ENCODE assay signal across 9 cellular contexts in genomic region chr3:142447308-142447851, GRCh38. TPM values are rescaled to one million over a fixed set of nuclear protein-coding genes. Genes with fewer than 3 reads are reported as not detected.
A peak's percentile ranks its signal among the peaks of the same experiment; 100 is the strongest.
DNase-seq lines count a peak whose midpoint lies in the region; ATAC-seq, FAIRE-seq and TF ChIP-seq lines count a peak whose summit lies in the region.
"Had no signal": no experiment of that assay in that cellular context is flagged by ENCODE, and none has a peak within 500 bp of the region (broad histone marks: within the 10 kb centered on the region; RNA-seq: fewer than 3 reads in every experiment).

No MANE protein-coding gene starts in this region.

- H3K27ac ChIP-seq in CD4-positive, CD25-positive, alpha-beta regulatory T cell (ENCODE audit: insufficient read depth, low read length, poor library complexity, severe bottlenecking), result peak overlapping the region; percentile 98
- H3K27ac ChIP-seq in cardiac muscle cell, result peak overlapping the region; percentile 99
- H3K27ac ChIP-seq in trophoblast cell (ENCODE audit: low read depth, low read length), result peak overlapping the region; percentile 35

- H3K27me3 Mint-ChIP-seq in CD4-positive, CD25-positive, alpha-beta regulatory T cell, result no peaks in the 10 kb centered on the region
- no peaks in the 10 kb centered on the region for H3K27me3 Mint-ChIP-seq in activated naive CD8-positive, alpha-beta T cell treated with anti-CD3 and anti-CD28 coated beads, Interleukin-2, amount 50 U/mL, for 24 hours

- H3K9ac ChIP-seq in trophoblast cell (ENCODE audit: low read length), result peak overlapping the region; percentile 89

- H3K18ac ChIP-seq in trophoblast cell (ENCODE audit: low read length), result peak overlapping the region; percentile 99

- no peak for FAIRE-seq in urothelium cell line (lab: Jason Lieb, UNC)
- FAIRE-seq: endometrium had no signal

- no peaks in the 10 kb centered on the region for H3K27me3 ChIP-seq in CD4-positive, CD25-positive, alpha-beta regulatory T cell (ENCODE audit: control insufficient read depth, insufficient read depth, low read length)
- H3K27me3 ChIP-seq in cardiac muscle cell, result no peaks in the 10 kb centered on the region
- no peaks in the 10 kb centered on the region for H3K27me3 ChIP-seq in trophoblast cell (ENCODE audit: insufficient read depth, low read length)

- peaks cover 35 to 57% (median 48%) of the 10 kb centered on the region in 4 donors for H3K4me1 Mint-ChIP-seq in CD4-positive, CD25-positive, alpha-beta regulatory T cell
- H3K4me1 Mint-ChIP-seq in activated naive CD8-positive, alpha-beta T cell treated with anti-CD3 and anti-CD28 coated beads, Interleukin-2, amount 50 U/mL, for 24 hours, result peaks cover 51% of the 10 kb centered on the region

- H3K4me3 ChIP-seq in CD4-positive, CD25-positive, alpha-beta regulatory T cell (ENCODE audit: low read depth, low read length), result peak overlapping the region; percentile 99
- peak overlapping the region; percentile 99 for H3K4me3 ChIP-seq in cardiac muscle cell
- H3K4me3 ChIP-seq in trophoblast cell (ENCODE audit: low read depth, low read length), result peak overlapping the region; percentile 91

- peak overlapping the region; percentile 79 for H3K4me2 ChIP-seq in trophoblast cell (ENCODE audit: low read length)

- H2BK12ac ChIP-seq in trophoblast cell (ENCODE audit: low read length), result no peak overlapping the region

- peaks cover 42% of the 10 kb centered on the region for H3K4me1 ChIP-seq in CD4-positive, CD25-positive, alpha-beta regulatory T cell (ENCODE audit: control insufficient read depth, insufficient read depth, low read length, poor library complexity, severe bottlenecking)
- H3K4me1 ChIP-seq in cardiac muscle cell (ENCODE audit: low read depth) (peaks cover 17% of the 10 kb centered on the region), trophoblast cell (ENCODE audit: control insufficient read depth in 1 of 2, insufficient read depth in 2 of 2, low read length in 2 of 2) (peaks cover 0 to 2% of the 10 kb centered on the region in 2 experiments)

- no peaks in the 10 kb centered on the region for H3K9me3 ChIP-seq in CD4-positive, CD25-positive, alpha-beta regulatory T cell (ENCODE audit: control insufficient read depth in 2 of 2, low read length in 2 of 2)
- H3K9me3 ChIP-seq in cardiac muscle cell (ENCODE audit: low read depth), result no peaks in the 10 kb centered on the region
- no peaks in the 10 kb centered on the region for H3K9me3 ChIP-seq in trophoblast cell (ENCODE audit: insufficient read depth, low read depth, low read length)

- no CpG with 5 or more reads among the region's 35 CpGs for WGBS in trophoblast cell (ENCODE audit: extremely low coverage, insufficient coverage, insufficient read length)

- H3K4me3 Mint-ChIP-seq in CD4-positive, CD25-positive, alpha-beta regulatory T cell, result peak overlapping the region; percentile 92 to 99 (median 99)
- peak overlapping the region; percentile 99 for H3K4me3 Mint-ChIP-seq in activated naive CD8-positive, alpha-beta T cell treated with anti-CD3 and anti-CD28 coated beads, Interleukin-2, amount 50 U/mL, for 24 hours

- H3K27ac Mint-ChIP-seq in CD4-positive, CD25-positive, alpha-beta regulatory T cell, result peak overlapping the region; percentile 98 to 100 (median 100)
- H3K27ac Mint-ChIP-seq in activated naive CD8-positive, alpha-beta T cell treated with anti-CD3 and anti-CD28 coated beads, Interleukin-2, amount 50 U/mL, for 24 hours, result peak overlapping the region; percentile 99

- H4K91ac ChIP-seq in trophoblast cell (ENCODE audit: low read depth, low read length), result peak overlapping the region; percentile 82

- peak; percentile 30 to 67 (median 53) for DNase-seq in CD4-positive, CD25-positive, alpha-beta regulatory T cell
- DNase-seq in activated naive CD8-positive, alpha-beta T cell treated with anti-CD3 and anti-CD28 coated beads, Interleukin-2, amount 50 U/mL, for 24 hours, result peak; percentile 51
- DNase-seq in cardiac muscle cell (ENCODE audit: low read depth in 1 of 2, low spot score in 1 of 2) (peak; percentile 52 to 61), trophoblast cell (peak; percentile 9 to 51), urothelium cell line (ENCODE audit: low spot score) (peak; percentile 28)

- peak overlapping the region; percentile 93 for H4K12ac ChIP-seq in trophoblast cell (ENCODE audit: low read depth, low read length)

- TF ChIP-seq CTCF in cardiac muscle cell (IDR thresholded peaks at IDR 0.05; ENCODE audit: low read depth, low read length), result no peak

- peak overlapping the region; percentile 100 for H4K8ac ChIP-seq in trophoblast cell (ENCODE audit: low read depth, low read length)

- peak; percentile 5 to 15 for ATAC-seq in CD4-positive, CD25-positive, alpha-beta regulatory T cell (ENCODE audit: low read depth in 2 of 2)
- ATAC-seq in GM19455 (IDR thresholded peaks at IDR 0.05; ENCODE audit: unreplicated experiment) (peak; percentile 46), HG03565 (IDR thresholded peaks at IDR 0.05; ENCODE audit: unreplicated experiment) (peak; percentile 4), SK-N-SH treated with all-trans-retinoic acid at 6 μM for 48 hours (peak; percentile 70)
- peak; percentile 35 for ATAC-seq in activated naive CD8-positive, alpha-beta T cell treated with anti-CD3 and anti-CD28 coated beads, Interleukin-2, amount 50 U/mL, for 24 hours

- peak overlapping the region; percentile 94 for H3K4ac ChIP-seq in trophoblast cell (ENCODE audit: low read depth, low read length)

- H3K14ac ChIP-seq in trophoblast cell (ENCODE audit: low read length), result peak overlapping the region; percentile 99

- peaks cover 9% of the 10 kb centered on the region for H3K79me2 ChIP-seq in trophoblast cell (ENCODE audit: control insufficient read depth, insufficient read depth, low read length, poor library complexity)

- H2AK5ac ChIP-seq in trophoblast cell (ENCODE audit: low read length), result peak overlapping the region; percentile 79

- peak overlapping the region; percentile 81 for H2BK5ac ChIP-seq in trophoblast cell (ENCODE audit: low read depth, low read length, poor library complexity)

- H3K36me3 ChIP-seq in CD4-positive, CD25-positive, alpha-beta regulatory T cell (ENCODE audit: control insufficient read depth, insufficient read depth, low read length), result peaks cover 16% of the 10 kb centered on the region
- no peaks in the 10 kb centered on the region for H3K36me3 ChIP-seq in cardiac muscle cell
- peaks cover 2 to 4% of the 10 kb centered on the region in 2 experiments for H3K36me3 ChIP-seq in trophoblast cell (ENCODE audit: control insufficient read depth in 1 of 2, insufficient read depth in 2 of 2, low read length in 2 of 2)

- peak overlapping the region; percentile 96 for H2BK120ac ChIP-seq in trophoblast cell (ENCODE audit: insufficient read depth, low read length, poor library complexity)

- peaks cover 5% of the 10 kb centered on the region for H3K79me1 ChIP-seq in trophoblast cell (ENCODE audit: low read length)

- H3K9me3 Mint-ChIP-seq in CD4-positive, CD25-positive, alpha-beta regulatory T cell, result no peaks in the 10 kb centered on the region
- no peaks in the 10 kb centered on the region for H3K9me3 Mint-ChIP-seq in activated naive CD8-positive, alpha-beta T cell treated with anti-CD3 and anti-CD28 coated beads, Interleukin-2, amount 50 U/mL, for 24 hours

- no peak overlapping the region for H3K23ac ChIP-seq in trophoblast cell (ENCODE audit: low read length)

- peak overlapping the region; percentile 100 for H2AFZ ChIP-seq in trophoblast cell (ENCODE audit: insufficient read depth, low read length, poor library complexity)

- H3K36me3 Mint-ChIP-seq in CD4-positive, CD25-positive, alpha-beta regulatory T cell, result peaks cover 12% of the 10 kb centered on the region
- H3K36me3 Mint-ChIP-seq in activated naive CD8-positive, alpha-beta T cell treated with anti-CD3 and anti-CD28 coated beads, Interleukin-2, amount 50 U/mL, for 24 hours (ENCODE audit: low read depth), result peaks cover 19% of the 10 kb centered on the region

TF ChIP-seq in SK-N-SH treated with all-trans-retinoic acid at 6 μM for 48 hours, 23 proteins besides CTCF, POLR2A, EP300 and RAD21 (continues in another document):
- TF ChIP-seq PATZ1 (CRISPR knock-in tag; IDR thresholded peaks at IDR 0.05; ENCODE audit: borderline replicate concordance) (no peak), SNAI2 (CRISPR knock-in tag; IDR thresholded peaks at IDR 0.05) (no peak), CSRNP3 (CRISPR knock-in tag; IDR thresholded peaks at IDR 0.05) (no peak), BACH2 (CRISPR knock-in tag; IDR thresholded peaks at IDR 0.05; ENCODE audit: borderline replicate concordance) (no peak), ZNF8 (CRISPR knock-in tag; IDR thresholded peaks at IDR 0.05) (no peak), ZNF70 (CRISPR knock-in tag; IDR thresholded peaks at IDR 0.05) (no peak), CSDC2 (CRISPR knock-in tag; IDR thresholded peaks at IDR 0.05) (no peak), TOX (CRISPR knock-in tag; IDR thresholded peaks at IDR 0.05; ENCODE audit: borderline replicate concordance) (no peak)

RNA-seq across cellular contexts. Expression of gene XRN1, which starts 0.5 kb away (rescaled TPM):
- total RNA-seq in CD4-positive, CD25-positive, alpha-beta regulatory T cell, result 121 TPM
- polyA plus RNA-seq in CD4-positive, CD25-positive, alpha-beta regulatory T cell, result 10 to 100 TPM; 53.5 to 99.1 (median 79.8) TPM
- 9.8 and 32.8 TPM in 2 replicates for total RNA-seq in cardiac muscle cell
- 8.0 and 13.4 TPM in 2 replicates for polyA plus RNA-seq in cardiac muscle cell
- 12.4 and 14.8 TPM in 2 replicates for polyA plus RNA-seq in trophoblast cell (2013)

Comparison
In these comparisons a context has a peak if more than half of its experiments do, and no peak if none do; other contexts are left out.
1. Peak in every context shown above with its lines: DNase-seq, ATAC-seq, H3K4me3 ChIP-seq and H3K27ac ChIP-seq.
2. ATAC-seq: peak in every context shown above with its lines; median percentile 70 in SK-N-SH treated with all-trans-retinoic acid at 6 μM for 48 hours; 46 in GM19455; 35 in activated naive CD8-positive, alpha-beta T cell treated with anti-CD3 and anti-CD28 coated beads, Interleukin-2, amount 50 U/mL, for 24 hours; 10 in CD4-positive, CD25-positive, alpha-beta regulatory T cell; 4 in HG03565.
3. H3K27ac ChIP-seq: peak in every context shown above with its lines; median percentile 99 in cardiac muscle cell; 98 in CD4-positive, CD25-positive, alpha-beta regulatory T cell; 35 in trophoblast cell.